In genomic region chr19:35288331-35288730, GRCh38 we compare ENCODE assay signal across 31 cellular contexts. TPM values are rescaled to one million over a fixed set of nuclear protein-coding genes. Genes with fewer than 3 reads are reported as not detected.
"Had no signal": no experiment of that assay in that cellular context is flagged by ENCODE, and none has a peak within 500 bp of the region (broad histone marks: within the 10 kb centered on the region; RNA-seq: fewer than 3 reads in every experiment).

No MANE protein-coding gene starts in this region.

- ATAC-seq: effector memory CD8-positive, alpha-beta T cell; esophagus mucosa; gastrocnemius medialis; heart right ventricle; left cardiac atrium; left lung; left ventricle myocardium superior; lower lobe of right lung; mucosa of descending colon had no signal

- H3K36me3 ChIP-seq: colonic mucosa, esophagus squamous epithelium, gastrocnemius medialis, heart right ventricle, left lung, lower lobe of right lung had no signal

- H3K9me3 ChIP-seq: colonic mucosa, esophagus squamous epithelium, gastrocnemius medialis, heart right ventricle, left lung, lower lobe of right lung, mucosa of descending colon had no signal

- DNase-seq: colonic mucosa; cortex of kidney; effector CD8-positive, alpha-beta T cell; effector memory CD8-positive, alpha-beta T cell; endodermal cell; erythroblast; esophagus squamous epithelium; foreskin fibroblast; foreskin melanocyte; gastrocnemius medialis; glutamatergic neuron; head of caudate nucleus; heart right ventricle; hippocampal formation; left cardiac atrium; left lung; left ventricle myocardium superior; lower lobe of right lung; mesenchymal stem cell; mucosa of descending colon; naive B cell had no signal

- H3K4me1 ChIP-seq: colonic mucosa, gastrocnemius medialis, lower lobe of right lung had no signal

- H3K4me3 ChIP-seq: colonic mucosa, esophagus squamous epithelium, gastrocnemius medialis, heart right ventricle, left lung, lower lobe of right lung, mucosa of descending colon had no signal

- H3K27me3 ChIP-seq: colonic mucosa had no signal

- H3K27ac ChIP-seq: colonic mucosa, epithelial cell of prostate, esophagus squamous epithelium, gastrocnemius medialis, heart right ventricle, left lung, lower lobe of right lung had no signal

RNA-seq across cellular contexts. Expression of gene MAG, which starts 3.6 kb away (rescaled TPM):
- total RNA-seq: colonic mucosa, dermis microvascular lymphatic vessel endothelial cell, endodermal cell, esophagus mucosa, glomerular endothelial cell, left cardiac atrium, left lung, left ventricle myocardium superior, lower lobe of right lung, lung microvascular endothelial cell, mesenteric fat pad, myocyte had no signal
- polyA plus RNA-seq: keratinocyte had no signal

RNA-seq across cellular contexts. Expression of gene HAMP, which starts 6.0 kb away (rescaled TPM):
- total RNA-seq: colonic mucosa, esophagus mucosa, esophagus squamous epithelium, gastrocnemius medialis, kidney epithelial cell, left ventricle myocardium superior, lower leg skin, lower lobe of right lung, mesenteric fat pad, mucosa of descending colon, myocyte had no signal
- polyA plus RNA-seq: keratinocyte had no signal

RNA-seq across cellular contexts. Expression of gene CD22, which starts 40.7 kb away (rescaled TPM):
- total RNA-seq: endodermal cell, lung microvascular endothelial cell had no signal
